11 cellular contexts compared by ENCODE assay signal in the genomic region with DNA sequence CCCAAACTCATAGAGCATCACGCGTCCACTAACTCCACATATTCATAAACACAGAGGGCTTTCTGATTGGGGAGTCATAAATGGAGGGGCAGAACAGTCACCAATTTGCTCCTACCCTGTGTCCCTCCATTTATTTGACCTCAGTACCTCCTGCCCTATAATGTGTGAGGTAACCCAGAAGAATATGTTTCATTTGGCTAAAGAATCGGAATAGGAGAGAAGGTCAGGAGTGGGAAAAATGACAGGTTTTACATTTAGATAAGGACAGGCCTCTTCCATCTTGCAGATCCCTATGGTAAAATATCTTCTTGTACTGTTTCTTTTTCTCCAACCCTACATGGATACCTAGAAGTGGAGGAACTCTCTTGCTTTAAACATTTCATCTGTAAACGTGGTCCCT.
"Had no signal": no experiment of that assay in that cellular context is flagged by ENCODE, and none has a peak within 500 bp of the region (broad histone marks: within the 10 kb centered on the region; RNA-seq: fewer than 3 reads in every experiment).

No MANE protein-coding gene starts in this region.

- ATAC-seq: GM23338, HCT116 had no signal

- H3K9me3 ChIP-seq: HAP-1 had no signal

- H3K4me3 ChIP-seq: GM23248, GM23338, HAP-1 had no signal

- H3K9me3 Mint-ChIP-seq: GM23338, H9 had no signal

- FAIRE-seq: H1, H54 had no signal

- H3K27ac ChIP-seq: GM23248 had no signal

- H3K27ac Mint-ChIP-seq: GM23338, H9, HFFc6 had no signal

- H3K36me3 ChIP-seq: HAP-1 had no signal

- H3K4me3 Mint-ChIP-seq: GM23338, H9, HFFc6 had no signal

- DNase-seq: GM23248, GOT3, H7, H9, HCEC 1CT, HFFc6 had no signal
